In the genomic region with DNA sequence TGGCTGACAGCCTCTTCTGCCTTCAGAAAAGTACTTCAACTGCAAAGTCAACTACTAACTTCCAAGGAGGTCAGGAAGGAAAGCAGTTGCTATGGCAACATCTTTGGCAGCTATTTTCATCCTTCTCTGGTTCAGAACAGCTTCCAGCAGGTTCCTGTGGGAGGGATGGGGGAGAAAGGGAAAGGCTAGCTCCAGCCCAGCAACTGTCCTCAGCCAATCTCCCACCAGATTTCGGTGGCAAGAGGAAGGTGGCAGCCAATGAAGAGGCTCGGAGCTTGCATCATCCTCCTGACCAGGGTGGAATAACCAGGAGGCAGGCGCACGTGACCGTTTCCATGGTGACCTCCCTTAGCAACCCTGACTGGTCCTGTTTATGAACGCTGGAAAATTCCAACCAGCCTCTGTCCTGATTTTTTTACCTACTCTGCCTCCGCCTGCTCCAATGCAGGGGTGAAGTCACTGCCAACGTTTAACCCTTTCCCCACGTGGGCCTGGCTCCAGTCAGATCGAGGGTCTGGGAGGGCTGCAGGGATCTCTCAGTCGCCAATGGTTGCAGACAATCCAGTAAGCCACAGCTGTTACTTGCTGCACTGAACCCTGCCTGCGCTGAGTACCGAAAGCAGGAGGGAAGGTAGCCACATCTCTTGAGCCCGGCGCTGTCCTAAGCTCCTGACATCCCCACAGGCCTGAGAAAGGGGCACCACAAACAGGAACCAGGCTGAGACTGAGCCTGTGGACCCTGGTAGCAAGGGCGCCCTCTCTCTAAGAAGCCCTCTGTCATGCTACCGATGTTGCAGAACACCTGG, we compare ENCODE assay signal across 8 cellular contexts. TPM values are rescaled to one million over a fixed set of nuclear protein-coding genes. Genes with fewer than 3 reads are reported as not detected.
A peak's percentile ranks its signal among the peaks of the same experiment; 100 is the strongest.
DNase-seq lines count a peak whose midpoint lies in the region; ATAC-seq and TF ChIP-seq lines count a peak whose summit lies in the region.

No MANE protein-coding gene starts in this region.

- no peak for TF ChIP-seq POLR2A in sigmoid colon (IDR thresholded peaks at IDR 0.05)

- H3K4me1 Mint-ChIP-seq in effector memory CD8-positive, alpha-beta T cell (ENCODE audit: low read depth in 2 of 2): peaks cover 0 to 7% of the 10 kb centered on the region in 2 donors

- peak overlapping the region; percentile 92 to 100 (median 97) for H3K27ac ChIP-seq in sigmoid colon

- ATAC-seq in GM19043 (IDR thresholded peaks at IDR 0.05; ENCODE audit: low read depth, unreplicated experiment): peak; percentile 40
- ATAC-seq in effector memory CD8-positive, alpha-beta T cell (replicated peaks): no peak

- H3K36me3 ChIP-seq in BE2C: no peaks in the 10 kb centered on the region
- H3K36me3 ChIP-seq in MG63: no peaks in the 10 kb centered on the region
- H3K36me3 ChIP-seq in sigmoid colon: no peaks in the 10 kb centered on the region

- TF ChIP-seq CTCF in BE2C (IDR thresholded peaks at IDR 0.05; ENCODE audit: low read depth, low read length) (no peak), sigmoid colon (IDR thresholded peaks at IDR 0.05) (no peak)

- H3K4me3 ChIP-seq in BE2C (ENCODE audit: low read depth, low read length) (peak overlapping the region; percentile 44), MG63 (no peak overlapping the region), sigmoid colon (peak overlapping the region in 3 of 4 donors; percentile 17 to 32 (median 19))

- H3K9me3 ChIP-seq in BE2C: no peaks in the 10 kb centered on the region
- H3K9me3 ChIP-seq in MG63: no peaks in the 10 kb centered on the region
- H3K9me3 ChIP-seq in sigmoid colon: no peaks in the 10 kb centered on the region

- H3K9me3 Mint-ChIP-seq in effector memory CD8-positive, alpha-beta T cell: no peaks in the 10 kb centered on the region

- no peaks in the 10 kb centered on the region for H3K36me3 Mint-ChIP-seq in effector memory CD8-positive, alpha-beta T cell (ENCODE audit: insufficient read depth)

- H3K27ac Mint-ChIP-seq in effector memory CD8-positive, alpha-beta T cell: no peak overlapping the region

- no peaks in the 10 kb centered on the region for H3K27me3 ChIP-seq in BE2C
- no peaks in the 10 kb centered on the region for H3K27me3 ChIP-seq in MG63
- no peaks in the 10 kb centered on the region for H3K27me3 ChIP-seq in sigmoid colon

- DNase-seq in BE2C (peak; percentile 93), MG63 (peak; percentile 99), RPMI7951 (ENCODE audit: low read depth) (peak; percentile 100), cerebellar nuclear complex (lab: John Stamatoyannopoulos, UW) (peak; percentile 100), inferior parietal cortex (ENCODE audit: extremely low spot score) (peak; percentile 100), sigmoid colon (peak; percentile 100)
- no peak for DNase-seq in effector memory CD8-positive, alpha-beta T cell

- intact Hi-C loops in sigmoid colon (cut with DNase I): no loop called here

- H3K4me1 ChIP-seq in BE2C: peaks cover 51% of the 10 kb centered on the region
- H3K4me1 ChIP-seq in sigmoid colon: peaks cover 4 to 91% (median 86%) of the 10 kb centered on the region in 4 donors

- 5 to 15% methylated on average over 17 of the region's 17 CpGs for WGBS in sigmoid colon, 2 donors

- no peak overlapping the region for H3K4me3 Mint-ChIP-seq in effector memory CD8-positive, alpha-beta T cell

- H3K27me3 Mint-ChIP-seq in effector memory CD8-positive, alpha-beta T cell: no peaks in the 10 kb centered on the region

- TF ChIP-seq EP300 in sigmoid colon (IDR thresholded peaks at IDR 0.05): peak in 3 of 4 donors; percentile 27 to 98 (median 66)

RNA-seq across cellular contexts. Expression of gene MALAT1, which starts 11.2 kb away (rescaled TPM):
- polyA plus RNA-seq in BE2C (2012; ENCODE audit: insufficient read depth, insufficient read length, low read depth): 273 TPM
- total RNA-seq in MG63 (2014; rRNA removed; shearing (Covaris generic); ENCODE audit: low replicate concordance): 258 and 283 TPM in 2 replicates
- total RNA-seq in RPMI7951 (2014; rRNA removed; shearing (Covaris generic)): 481 and 510 TPM in 2 replicates
- over 10,000 TPM; 10,511 to 32,672 (median 12,130) TPM for total RNA-seq in sigmoid colon
- 1,000 to 10,000 TPM in 1 of 3 donors, 100 to 1,000 TPM in 1, 1 to 10 TPM in 1; 6.6 to 1,968 (median 374) TPM for polyA plus RNA-seq in sigmoid colon

RNA-seq across cellular contexts. Expression of gene SCYL1, which starts 37.2 kb away (rescaled TPM):
- polyA plus RNA-seq in BE2C (2012; ENCODE audit: insufficient read depth, insufficient read length, low read depth): 66.9 TPM
- 50.1 and 56.3 TPM in 2 replicates for total RNA-seq in MG63 (2014; rRNA removed; shearing (Covaris generic); ENCODE audit: low replicate concordance)
- total RNA-seq in RPMI7951 (2014; rRNA removed; shearing (Covaris generic)): 64.1 and 65.7 TPM in 2 replicates
- 100 to 1,000 TPM in 1 of 4 donors, 10 to 100 TPM in 3; 67.1 to 100 (median 77.7) TPM for total RNA-seq in sigmoid colon
- polyA plus RNA-seq in sigmoid colon: 10 to 100 TPM; 57.3 to 66.1 (median 61.7) TPM

Comparison
In these comparisons a context has a peak if more than half of its experiments do, and no peak if none do; other contexts are left out.
1. DNase-seq: peak in BE2C (single experiment), MG63 (single experiment), RPMI7951 (single experiment), cerebellar nuclear complex (2 of 2), inferior parietal cortex (single experiment) and sigmoid colon (single experiment); none in effector memory CD8-positive, alpha-beta T cell (0 of 3).
2. RNA of gene MALAT1, which starts 11.2 kb away (total RNA-seq): 10,511 to 32,672 TPM in sigmoid colon; 481 to 510 TPM in RPMI7951 and 258 to 283 TPM in MG63; every median in the first group is over 10 times any median in the second.